12 cellular contexts compared by ENCODE assay signal in the genomic region with DNA sequence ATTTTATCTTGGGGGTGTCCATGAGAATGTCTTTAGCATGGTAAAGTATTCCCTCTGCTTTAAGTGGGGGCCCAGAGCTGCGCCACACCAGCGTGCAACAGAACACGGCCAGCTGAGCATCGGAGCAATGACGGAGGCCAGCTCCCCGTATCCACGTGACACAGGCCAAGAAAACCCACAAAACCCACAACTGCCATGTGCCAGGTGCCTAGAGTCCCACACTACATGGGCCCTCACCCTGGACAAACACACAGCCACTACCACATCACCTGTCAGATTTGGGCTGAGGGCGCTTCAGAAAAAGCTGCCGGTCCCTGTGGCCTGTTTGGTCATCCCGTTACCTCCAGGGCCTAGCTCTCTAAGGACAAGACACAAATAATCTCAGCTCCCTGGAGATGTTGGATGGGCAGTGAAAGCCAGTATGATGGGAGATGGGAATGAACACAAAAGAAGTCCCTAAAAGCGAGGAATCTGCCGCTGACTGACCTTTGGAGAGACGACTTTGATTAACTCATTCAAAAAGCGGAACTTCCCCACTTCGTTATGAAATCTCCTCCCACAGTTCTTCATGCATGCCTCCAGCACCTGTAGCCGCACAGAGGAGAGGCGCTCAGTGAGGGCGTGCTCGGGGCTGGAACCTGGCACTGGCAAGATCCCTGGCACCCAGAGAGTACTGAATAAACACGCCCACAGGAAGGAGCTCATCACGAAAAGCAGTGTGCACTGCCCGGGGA. TPM values are rescaled to one million over a fixed set of nuclear protein-coding genes. Genes with fewer than 3 reads are reported as not detected.
DNase-seq lines count a peak whose midpoint lies in the region; ATAC-seq and TF ChIP-seq lines count a peak whose summit lies in the region.
"Had no signal": no experiment of that assay in that cellular context is flagged by ENCODE, and none has a peak within 500 bp of the region (broad histone marks: within the 10 kb centered on the region; RNA-seq: fewer than 3 reads in every experiment).

No MANE protein-coding gene starts in this region.

- no peaks in the 10 kb centered on the region for H3K27me3 Mint-ChIP-seq in activated CD4-positive, alpha-beta T cell treated with anti-CD3 and anti-CD28 coated beads for 36 hours
- no peaks in the 10 kb centered on the region for H3K27me3 Mint-ChIP-seq in activated naive CD8-positive, alpha-beta T cell

- H3K9me3 Mint-ChIP-seq in activated CD4-positive, alpha-beta T cell treated with anti-CD3 and anti-CD28 coated beads for 36 hours (ENCODE audit: low read depth): no peaks in the 10 kb centered on the region
- no peaks in the 10 kb centered on the region for H3K9me3 Mint-ChIP-seq in activated naive CD8-positive, alpha-beta T cell (ENCODE audit: low read depth)

- no peak for TF ChIP-seq POLR2A in NB4 (IDR thresholded peaks at IDR 0.05; ENCODE audit: extremely low read depth, insufficient read length)
- no peak for TF ChIP-seq POLR2A in spleen (IDR thresholded peaks at IDR 0.05)

- H3K4me3 ChIP-seq in NB4 (ENCODE audit: low read depth, low read length) (no peak overlapping the region), spleen (peak overlapping the region in 1 of 8 donors; percentile 6)
- H3K4me3 ChIP-seq: colonic mucosa had no signal

- ATAC-seq in activated CD4-positive, alpha-beta T cell treated with anti-CD3 and anti-CD28 coated beads for 36 hours: peak; percentile 49
- ATAC-seq in GM18519 (IDR thresholded peaks at IDR 0.05; ENCODE audit: low FRiP score, unreplicated experiment) (no peak), HG02798 (IDR thresholded peaks at IDR 0.05; ENCODE audit: poor library complexity, unreplicated experiment) (no peak)

- peak; percentile 64 for DNase-seq in activated CD4-positive, alpha-beta T cell treated with anti-CD3 and anti-CD28 coated beads for 36 hours
- DNase-seq in activated CD4-positive, alpha-beta T cell treated with anti-CD3 and anti-CD28 coated beads for 4 hours: no peak
- DNase-seq in NB4 (ENCODE audit: low read depth): peak; percentile 86
- peak; percentile 86 for DNase-seq in spleen
- no peak for DNase-seq in ecto neural progenitor cell (ENCODE audit: low spot score)
- DNase-seq: activated gamma-delta T cell, colonic mucosa, DMS53, NCI-H1930 had no signal

- H3K27ac Mint-ChIP-seq in activated CD4-positive, alpha-beta T cell treated with anti-CD3 and anti-CD28 coated beads for 36 hours: peak overlapping the region; percentile 37
- peak overlapping the region; percentile 83 for H3K27ac Mint-ChIP-seq in activated naive CD8-positive, alpha-beta T cell

- WGBS in spleen, 5 donors: 51 to 68% (median 64%) methylated on average over 19 to 22 of the region's 22 CpGs

- CTCF ChIA-PET in activated CD4-positive, alpha-beta T cell treated with anti-CD3 and anti-CD28 coated beads for 36 hours (lab: Charles Lee): interaction anchor here (0.5 to 5.8 kb wide), 7 partner anchors 13 to 225 kb away, joined by 3 to 60 read pairs (median 4); a partner anchor contains a TSS

- H3K27me3 ChIP-seq in spleen (replicated peaks in 1 of 7): no peaks in the 10 kb centered on the region
- H3K27me3 ChIP-seq: colonic mucosa had no signal

- H3K27ac ChIP-seq in spleen: peak overlapping the region in 6 of 8 donors; percentile 15 to 89 (median 70)
- H3K27ac ChIP-seq: colonic mucosa had no signal

- intact Hi-C loops in activated CD4-positive, alpha-beta T cell treated with anti-CD3 and anti-CD28 coated beads for 36 hours (cut with DNase I, micrococcal nuclease): no loop called here
- intact Hi-C loops in spleen (cut with DNase I; ENCODE audit: low total_unique reads): no loop called here

- no peaks in the 10 kb centered on the region for H3K9me3 ChIP-seq in spleen
- H3K9me3 ChIP-seq: colonic mucosa had no signal

- peaks cover 64% of the 10 kb centered on the region for H3K4me1 Mint-ChIP-seq in activated CD4-positive, alpha-beta T cell treated with anti-CD3 and anti-CD28 coated beads for 36 hours
- H3K4me1 Mint-ChIP-seq in activated naive CD8-positive, alpha-beta T cell (ENCODE audit: low read depth): peaks cover 49% of the 10 kb centered on the region

- peaks cover 3 to 89% (median 53%) of the 10 kb centered on the region in 6 donors for H3K4me1 ChIP-seq in spleen
- H3K4me1 ChIP-seq: colonic mucosa had no signal

- peaks cover 3 to 93% (median 72%) of the 10 kb centered on the region in 6 donors for H3K36me3 ChIP-seq in spleen

- H3K4me3 Mint-ChIP-seq in activated CD4-positive, alpha-beta T cell treated with anti-CD3 and anti-CD28 coated beads for 36 hours: no peak overlapping the region
- peak overlapping the region; percentile 30 for H3K4me3 Mint-ChIP-seq in activated naive CD8-positive, alpha-beta T cell

- TF ChIP-seq CTCF in NB4 (IDR thresholded peaks at IDR 0.05; ENCODE audit: low read depth, low read length): no peak
- no peak for TF ChIP-seq CTCF in spleen (IDR thresholded peaks at IDR 0.05 in 8 of 11, conservative IDR thresholded peaks at IDR 0.05 in 3 of 11)

- POLR2A ChIA-PET in activated CD4-positive, alpha-beta T cell treated with anti-CD3 and anti-CD28 coated beads for 36 hours (lab: Charles Lee): interaction anchor here (0.5 to 1.2 kb wide), 5 partner anchors 16 to 210 kb away, joined by 3 to 4 read pairs (median 3); no protein-coding TSS in a partner anchor

- peaks cover 60% of the 10 kb centered on the region for H3K36me3 Mint-ChIP-seq in activated CD4-positive, alpha-beta T cell treated with anti-CD3 and anti-CD28 coated beads for 36 hours (ENCODE audit: low read depth)
- H3K36me3 Mint-ChIP-seq in activated naive CD8-positive, alpha-beta T cell: peaks cover 4% of the 10 kb centered on the region

RNA-seq across cellular contexts. Expression of a gene that starts 17.1 kb away (rescaled TPM):
- 10 to 100 TPM; 72.9 to 76.7 TPM for total RNA-seq in activated CD4-positive, alpha-beta T cell treated with anti-CD3 and anti-CD28 coated beads for 36 hours
- 10 to 100 TPM; 38.0 to 73.7 (median 65.2) TPM for total RNA-seq in spleen
- polyA plus RNA-seq in spleen: 10 to 100 TPM; 14.1 to 37.9 (median 26.9) TPM

RNA-seq across cellular contexts. Expression of a gene that starts 17.4 kb away (rescaled TPM):
- 10 to 100 TPM; 51.4 to 63.8 TPM for total RNA-seq in activated CD4-positive, alpha-beta T cell treated with anti-CD3 and anti-CD28 coated beads for 36 hours
- total RNA-seq in spleen: 10 to 100 TPM; 32.2 to 38.4 (median 35.1) TPM
- 10 to 100 TPM; 39.1 to 62.7 (median 47.2) TPM for polyA plus RNA-seq in spleen

RNA-seq across cellular contexts. Expression of a gene that starts 26.7 kb away (rescaled TPM):
- total RNA-seq in activated CD4-positive, alpha-beta T cell treated with anti-CD3 and anti-CD28 coated beads for 36 hours: 10 to 100 TPM; 39.0 to 39.1 TPM
- 10 to 100 TPM; 27.1 to 47.3 (median 38.0) TPM for total RNA-seq in spleen
- 10 to 100 TPM; 28.2 to 38.0 (median 34.3) TPM for polyA plus RNA-seq in spleen

RNA-seq across cellular contexts. Expression of a gene that starts 38.8 kb away (rescaled TPM):
- total RNA-seq in activated CD4-positive, alpha-beta T cell treated with anti-CD3 and anti-CD28 coated beads for 36 hours: 100 to 1,000 TPM; 130 to 160 TPM
- total RNA-seq in spleen: 10 to 100 TPM; 35.5 to 83.8 (median 66.1) TPM
- polyA plus RNA-seq in spleen: 10 to 100 TPM; 45.8 to 79.8 (median 61.8) TPM

RNA-seq across cellular contexts. Expression of a gene that starts 44.9 kb away (rescaled TPM):
- total RNA-seq in activated CD4-positive, alpha-beta T cell treated with anti-CD3 and anti-CD28 coated beads for 36 hours: 10 to 100 TPM; 67.8 to 79.7 TPM
- total RNA-seq in spleen: 10 to 100 TPM; 12.4 to 32.5 (median 19.1) TPM
- 10 to 100 TPM; 18.5 to 21.2 (median 19.2) TPM for polyA plus RNA-seq in spleen

Comparison
In these comparisons a context has a peak if more than half of its experiments do, and no peak if none do; other contexts are left out.
1. DNase-seq: peak in activated CD4-positive, alpha-beta T cell treated with anti-CD3 and anti-CD28 coated beads for 36 hours (single experiment), NB4 (single experiment) and spleen (single experiment); none in activated CD4-positive, alpha-beta T cell treated with anti-CD3 and anti-CD28 coated beads for 4 hours (0 of 2) and ecto neural progenitor cell (single experiment).